24 cellular contexts compared by ENCODE assay signal in the genomic region with DNA sequence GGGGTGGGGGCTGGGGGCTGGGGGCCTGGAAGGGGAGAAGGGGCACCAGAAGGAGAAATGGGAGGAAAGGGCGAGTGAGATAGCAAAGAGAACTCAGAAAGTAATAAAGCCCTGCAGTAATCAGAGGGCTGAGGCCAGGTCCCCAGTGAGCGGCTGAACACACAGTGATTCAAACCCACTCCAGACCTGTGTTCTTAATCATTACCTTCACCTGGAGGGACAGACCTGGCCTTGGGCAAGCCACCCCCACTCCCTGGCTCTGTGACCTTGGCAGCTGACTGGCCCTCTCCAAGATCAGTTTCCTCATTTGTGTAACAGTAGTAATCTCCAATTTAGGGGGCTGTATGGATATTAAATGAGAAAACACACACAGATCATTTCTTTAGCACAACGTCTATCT.
"Had no signal": no experiment of that assay in that cellular context is flagged by ENCODE, and none has a peak within 500 bp of the region (broad histone marks: within the 10 kb centered on the region; RNA-seq: fewer than 3 reads in every experiment).

No MANE protein-coding gene starts in this region.

- H3K36me3 ChIP-seq: adrenal gland, cardiac muscle cell, prostate gland, transverse colon, WERI-Rb-1 had no signal

- H3K27me3 ChIP-seq: adrenal gland, cardiac muscle cell, dorsolateral prefrontal cortex, transverse colon had no signal

- H3K27ac ChIP-seq: adrenal gland, cardiac muscle cell, coronary artery, dorsolateral prefrontal cortex, prostate gland, transverse colon, WERI-Rb-1 had no signal

- H3K4me3 ChIP-seq: adrenal gland, cardiac muscle cell, coronary artery, dorsolateral prefrontal cortex, mucosa of descending colon, prostate gland, transverse colon had no signal

- DNase-seq: activated CD4-positive, alpha-beta memory T cell treated with anti-CD3 and anti-CD28 coated beads for 36 hours; activated CD4-positive, alpha-beta T cell treated with anti-CD3 and anti-CD28 coated beads, Interleukin-2, amount 10 ng/mL, durations not matched to agents 24 days and 14 days; activated CD4-positive, CD25-positive, alpha-beta regulatory T cell treated with anti-CD3 and anti-CD28 coated beads, Interleukin-2, amount 50 U/mL, for 72 hours; activated CD8-positive, alpha-beta memory T cell treated with anti-CD3 and anti-CD28 coated beads, Interleukin-2, amount 50 U/mL, for 4 hours; activated effector memory CD4-positive, alpha-beta T cell treated with anti-CD3 and anti-CD28 coated beads, Interleukin-2, amount 50 U/mL, for 16 hours; activated naive CD4-positive, alpha-beta T cell treated with anti-CD3 and anti-CD28 coated beads for 36 hours; activated naive CD8-positive, alpha-beta T cell treated with anti-CD3 and anti-CD28 coated beads for 36 hours; activated T-cell treated with anti-CD3 and anti-CD28 coated beads, Interleukin-2, amount 50 U/mL, for 1 hour; adrenal gland; aorta; effector memory CD4-positive, alpha-beta T cell; left cardiac atrium; stimulated activated CD4-positive, alpha-beta T cell treated with anti-CD3 and anti-CD28 coated beads, Interleukin-15, amount 100 ng/mL, for 24 hours; stimulated activated naive CD4-positive, alpha-beta T cell; SW 1271; T-helper 17 cell; T1000 had no signal

- H3K4me1 ChIP-seq: adrenal gland, prostate gland, transverse colon had no signal
